ENCODE assay signal across 8 cellular contexts in the genomic region with DNA sequence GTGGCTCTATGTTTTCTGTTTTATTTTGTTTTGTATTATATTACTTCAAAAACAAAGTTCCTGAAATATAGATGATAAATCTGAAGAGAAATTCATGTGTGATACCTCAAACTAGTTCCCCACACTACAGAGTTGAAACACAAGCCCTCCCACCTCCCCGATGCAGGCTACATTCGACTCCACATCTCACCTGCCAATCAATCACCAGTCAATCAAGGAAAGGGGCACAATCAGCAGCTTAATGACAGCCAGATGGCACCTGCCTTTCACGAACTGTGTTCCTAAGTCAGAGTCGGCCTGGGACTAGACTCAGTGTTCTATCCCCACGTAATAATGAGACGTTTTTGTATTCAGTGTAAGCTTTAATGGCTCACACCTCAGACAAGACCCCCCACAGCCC.
"Had no signal": no experiment of that assay in that cellular context is flagged by ENCODE, and none has a peak within 500 bp of the region (broad histone marks: within the 10 kb centered on the region; RNA-seq: fewer than 3 reads in every experiment).

No MANE protein-coding gene starts in this region.

- ATAC-seq: HCT116, HepG2 had no signal

- H3K36me3 ChIP-seq: HAP-1 had no signal

- H3K4me1 ChIP-seq: HAP-1 had no signal

- H3K9ac ChIP-seq: GM23248 had no signal

- H3K4me3 ChIP-seq: GM23248, HAP-1 had no signal

- H3K27ac ChIP-seq: GM23248, HL-60 had no signal

- H2AFZ ChIP-seq: GM23248 had no signal

- DNase-seq: GM23248, GOT3, H7, KBM-7 had no signal

- H3K9me3 ChIP-seq: HAP-1 had no signal
